8 cellular contexts compared by ENCODE assay signal in the genomic region with DNA sequence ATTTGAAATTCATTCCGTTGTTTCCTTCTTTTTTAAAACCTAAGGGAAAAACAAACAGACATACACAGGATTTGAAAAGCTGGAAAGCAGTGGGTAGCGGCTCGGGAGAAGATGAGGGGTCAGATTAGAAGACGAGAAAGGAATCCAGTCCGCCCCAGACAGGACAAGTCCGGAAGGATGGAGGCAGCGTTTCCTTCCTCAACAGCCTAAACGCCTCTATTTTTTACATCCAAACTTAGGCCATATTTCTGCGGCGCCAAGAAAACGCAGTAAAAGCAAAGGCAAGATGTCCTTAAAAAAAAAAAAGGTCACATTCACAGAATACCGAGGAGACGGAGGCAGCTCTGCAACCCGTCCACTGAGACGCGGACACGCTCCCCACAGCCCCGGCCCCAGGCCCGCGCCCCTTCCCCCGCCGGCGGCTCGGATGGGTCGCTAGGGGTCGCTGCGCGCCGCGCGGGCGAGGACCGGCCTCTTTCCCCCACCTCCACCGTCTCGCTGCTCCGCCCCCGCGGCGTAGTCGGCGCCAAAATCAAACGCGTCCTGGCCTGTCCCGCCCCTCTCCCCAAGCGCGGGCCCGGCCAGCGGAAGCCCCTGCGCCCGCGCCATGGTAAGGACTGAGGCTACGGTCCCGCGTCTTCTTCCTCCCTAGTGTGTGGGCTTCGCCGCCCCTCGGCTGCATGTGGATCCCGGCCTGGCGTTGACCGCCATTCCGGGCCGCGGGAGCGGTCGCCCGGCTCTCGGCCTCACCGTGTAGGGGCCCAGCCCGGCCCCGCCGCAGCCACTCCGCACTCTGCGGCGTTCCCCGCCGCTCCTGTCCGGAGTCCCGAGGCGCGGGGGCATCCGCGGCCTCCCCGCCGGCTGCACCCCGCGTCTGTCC. TPM values are rescaled to one million over a fixed set of nuclear protein-coding genes. Genes with fewer than 3 reads are reported as not detected.
A peak's percentile ranks its signal among the peaks of the same experiment; 100 is the strongest.
DNase-seq lines count a peak whose midpoint lies in the region; ATAC-seq and TF ChIP-seq lines count a peak whose summit lies in the region.

A gene with protein sequence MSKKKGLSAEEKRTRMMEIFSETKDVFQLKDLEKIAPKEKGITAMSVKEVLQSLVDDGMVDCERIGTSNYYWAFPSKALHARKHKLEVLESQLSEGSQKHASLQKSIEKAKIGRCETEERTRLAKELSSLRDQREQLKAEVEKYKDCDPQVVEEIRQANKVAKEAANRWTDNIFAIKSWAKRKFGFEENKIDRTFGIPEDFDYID (plus strand): TSS at position 558 of the 880 bp plus-strand sequence. CDS start 50 bp downstream, at position 608.

- DNase-seq in NCI-H187 (lab: John Stamatoyannopoulos, UW) (peak; percentile 15 to 59), NCI-H187 treated with DMSO at 0.1 percent for 48 hours (lab: John Stamatoyannopoulos, UW) (no peak), NCI-H1930 (lab: John Stamatoyannopoulos, UW) (peak; percentile 78 to 79), ascending aorta (ENCODE audit: low spot score in 2 of 2) (peak; percentile 22 to 88), hepatocyte (ENCODE audit: low spot score) (peak; percentile 91), retina (peak; percentile 95)
- peak; percentile 91 for DNase-seq in T-helper 2 cell treated with Interferon-gamma antibody and Interleukin-4, amounts not matched to agents 5 μg/mL and 100 μg/mL, for 36 hours (ENCODE audit: low spot score)

- no peaks in the 10 kb centered on the region for H3K9me3 Mint-ChIP-seq in T-helper 2 cell treated with Interferon-gamma antibody and Interleukin-4, amounts not matched to agents 5 μg/mL and 100 μg/mL, for 36 hours

- H3K4me1 ChIP-seq in ascending aorta (peaks cover 0 to 4% of the 10 kb centered on the region in 2 donors), hepatocyte (ENCODE audit: insufficient read depth) (no peaks in the 10 kb centered on the region)

- intact Hi-C loops in ascending aorta (cut with DNase I) = loop anchor here (1.0 to 5.0 kb wide), 5 partner anchors 88 to 406 kb away; no protein-coding TSS in a partner anchor

- H3K36me3 ChIP-seq in ascending aorta (no peaks in the 10 kb centered on the region), hepatocyte (replicated peaks; ENCODE audit: insufficient read depth, low read depth) (no peaks in the 10 kb centered on the region)

- H3K9me2 ChIP-seq in hepatocyte (replicated peaks; ENCODE audit: insufficient read depth) = no peaks in the 10 kb centered on the region

- H3K9me3 ChIP-seq in ascending aorta (no peaks in the 10 kb centered on the region), hepatocyte (ENCODE audit: low read depth) (no peaks in the 10 kb centered on the region)

- H3K27ac Mint-ChIP-seq in T-helper 2 cell treated with Interferon-gamma antibody and Interleukin-4, amounts not matched to agents 5 μg/mL and 100 μg/mL, for 36 hours = peak within 1 kb of the TSS; percentile 90

- TF ChIP-seq CTCF in ascending aorta (IDR thresholded peaks at IDR 0.05) (peak; percentile 81 to 99 (median 97)), hepatocyte (IDR thresholded peaks at IDR 0.05; ENCODE audit: poor library complexity) (peak; percentile 99)

- WGBS in hepatocyte (ENCODE audit: low lambda C conversion rate, missing lambda C conversion rate) = 2% methylated on average over 51 of the region's 86 CpGs

- no peaks in the 10 kb centered on the region for H3K79me2 ChIP-seq in hepatocyte

- H3K27me3 Mint-ChIP-seq in T-helper 2 cell treated with Interferon-gamma antibody and Interleukin-4, amounts not matched to agents 5 μg/mL and 100 μg/mL, for 36 hours (ENCODE audit: low read depth) = peaks cover 13% of the 10 kb centered on the region

- peak within 1 kb of the TSS; percentile 91 for H3K4me3 Mint-ChIP-seq in T-helper 2 cell treated with Interferon-gamma antibody and Interleukin-4, amounts not matched to agents 5 μg/mL and 100 μg/mL, for 36 hours

- H4K20me1 ChIP-seq in hepatocyte (ENCODE audit: insufficient read depth, poor library complexity, severe bottlenecking) = no peaks in the 10 kb centered on the region

- H3K4me3 ChIP-seq in ascending aorta = peak within 1 kb of the TSS; percentile 67 to 87
- peak within 1 kb of the TSS; percentile 71 for H3K4me3 ChIP-seq in hepatocyte

- peak; percentile 71 for ATAC-seq in HG02943 (IDR thresholded peaks at IDR 0.05; ENCODE audit: low read depth, unreplicated experiment)

- peak within 1 kb of the TSS; percentile 97 for H3K4me2 ChIP-seq in hepatocyte

- H3K27me3 ChIP-seq in ascending aorta (no peaks in the 10 kb centered on the region), hepatocyte (no peaks in the 10 kb centered on the region)

- peak within 1 kb of the TSS; percentile 69 for H2AFZ ChIP-seq in hepatocyte

- H3K27ac ChIP-seq in ascending aorta (peak within 1 kb of the TSS in 1 of 2 donors; percentile 17), hepatocyte (peak within 1 kb of the TSS; percentile 13)

- peaks cover 12% of the 10 kb centered on the region for H3K36me3 Mint-ChIP-seq in T-helper 2 cell treated with Interferon-gamma antibody and Interleukin-4, amounts not matched to agents 5 μg/mL and 100 μg/mL, for 36 hours (ENCODE audit: low read depth)

- H3K4me1 Mint-ChIP-seq in T-helper 2 cell treated with Interferon-gamma antibody and Interleukin-4, amounts not matched to agents 5 μg/mL and 100 μg/mL, for 36 hours (ENCODE audit: low read depth) = peaks cover 39% of the 10 kb centered on the region

RNA-seq across cellular contexts. Expression of the gene that starts here (rescaled TPM):
- not detected for total RNA-seq in ascending aorta
- 4.3 and 5.8 TPM in 2 replicates for total RNA-seq in hepatocyte
- polyA plus RNA-seq in hepatocyte = 2.2 and 3.0 TPM in 2 replicates

Comparison
In these comparisons a context has a peak if more than half of its experiments do, and no peak if none do; other contexts are left out.
1. Peak in DNase-seq and H3K4me3 ChIP-seq in ascending aorta; RNA of the gene not detected or under 1 TPM.